Comparison of ENCODE assay signal across 1 cellular context in the genomic region with DNA sequence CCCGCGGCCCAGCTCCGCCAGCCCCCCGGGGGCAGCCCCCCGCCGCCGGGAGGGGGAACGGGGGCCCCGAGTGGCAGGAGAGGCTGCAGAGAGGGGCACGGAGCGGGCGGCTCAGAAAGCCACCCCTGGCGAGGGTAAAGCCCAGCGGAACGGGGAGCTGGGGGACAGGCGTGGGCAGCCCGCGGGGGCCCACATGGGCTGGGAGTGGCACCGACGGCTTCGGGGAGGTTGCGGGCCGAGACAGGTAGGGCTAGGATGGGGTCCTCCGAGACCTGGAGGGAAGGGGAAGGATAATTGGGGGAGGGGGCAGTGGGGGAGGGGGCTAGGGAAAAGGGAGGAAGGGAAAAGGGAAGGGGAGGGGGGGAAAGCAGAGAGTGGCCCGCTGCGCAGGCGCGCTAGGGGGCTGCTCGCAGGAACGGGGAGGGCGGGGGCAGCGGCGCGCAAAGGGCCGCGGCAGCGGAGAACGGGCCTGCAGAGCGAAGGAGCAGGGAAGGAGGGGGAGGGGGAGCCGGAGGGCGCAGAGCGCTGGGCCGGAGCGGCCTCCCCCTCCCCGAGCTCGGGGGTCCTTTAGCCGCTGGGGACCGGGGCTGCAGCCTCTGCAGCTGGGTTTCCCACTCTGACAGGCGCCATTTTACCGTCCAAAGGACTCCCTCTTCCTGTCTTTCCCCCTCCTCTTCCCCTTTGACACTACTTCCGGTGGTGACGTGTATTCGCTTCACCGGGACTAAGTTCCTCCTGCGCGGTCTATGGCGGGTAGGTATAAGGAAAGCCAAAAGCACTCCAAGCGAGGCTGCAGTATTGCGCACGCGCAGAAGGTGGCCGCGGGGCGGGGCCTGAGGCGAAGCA.
TF ChIP-seq lines count a peak whose summit lies in the region.

A gene (minus strand): TSS at position 405 of the 846 bp plus-strand sequence. CDS start 438 bp downstream, outside the sequence.

TF ChIP-seq in HepG2, 621 proteins besides CTCF, POLR2A, EP300 and RAD21 (continued from another document and continues in another):
- TF ChIP-seq, protein P1, sequence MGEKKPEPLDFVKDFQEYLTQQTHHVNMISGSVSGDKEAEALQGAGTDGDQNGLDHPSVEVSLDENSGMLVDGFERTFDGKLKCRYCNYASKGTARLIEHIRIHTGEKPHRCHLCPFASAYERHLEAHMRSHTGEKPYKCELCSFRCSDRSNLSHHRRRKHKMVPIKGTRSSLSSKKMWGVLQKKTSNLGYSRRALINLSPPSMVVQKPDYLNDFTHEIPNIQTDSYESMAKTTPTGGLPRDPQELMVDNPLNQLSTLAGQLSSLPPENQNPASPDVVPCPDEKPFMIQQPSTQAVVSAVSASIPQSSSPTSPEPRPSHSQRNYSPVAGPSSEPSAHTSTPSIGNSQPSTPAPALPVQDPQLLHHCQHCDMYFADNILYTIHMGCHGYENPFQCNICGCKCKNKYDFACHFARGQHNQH (CRISPR knock-in tag; IDR thresholded peaks at IDR 0.05): no peak
- TF ChIP-seq ZNF792 (CRISPR knock-in tag; IDR thresholded peaks at IDR 0.05) (no peak), GABPB1 (CRISPR knock-in tag; IDR thresholded peaks at IDR 0.05) (peak; percentile 92), ZNF629 (CRISPR knock-in tag; conservative IDR thresholded peaks at IDR 0.05) (no peak), ZBTB3 (CRISPR knock-in tag; IDR thresholded peaks at IDR 0.05; ENCODE audit: borderline replicate concordance, low read depth) (peak; percentile 33; the same call in 1 of the 2 replicates), ZFYVE20 (CRISPR knock-in tag; IDR thresholded peaks at IDR 0.05; ENCODE audit: borderline replicate concordance, low read depth) (no peak), ZNF598 (CRISPR knock-in tag; IDR thresholded peaks at IDR 0.05; ENCODE audit: borderline replicate concordance) (0 out of 2 replicates have a peak, but pooled peaks have one; percentile 8), CCAR2 (optimal IDR thresholded peaks at IDR 0.05; ENCODE audit: low read depth, low read length) (no peak), ZNF672 (CRISPR knock-in tag; IDR thresholded peaks at IDR 0.05) (no peak), ZFP82 (CRISPR knock-in tag; IDR thresholded peaks at IDR 0.05; ENCODE audit: borderline replicate concordance) (0 out of 2 replicates have a peak, but pooled peaks have one; percentile 43), BRD4 (CRISPR knock-in tag; IDR thresholded peaks at IDR 0.05) (no peak), ZC3H4 (CRISPR knock-in tag; IDR thresholded peaks at IDR 0.05; ENCODE audit: borderline replicate concordance) (0 out of 2 replicates have a peak, but pooled peaks have one; percentile 3), NR3C1 (CRISPR knock-in tag; IDR thresholded peaks at IDR 0.05) (no peak), PHF21A (CRISPR knock-in tag; IDR thresholded peaks at IDR 0.05) (0 out of 2 replicates have a peak, but pooled peaks have one; percentile 7), ZNF34 (CRISPR knock-in tag; IDR thresholded peaks at IDR 0.05; ENCODE audit: borderline replicate concordance) (peak; percentile 30), HNRNPLL (IDR thresholded peaks at IDR 0.05; ENCODE audit: low read depth, low read length, poor library complexity, severe bottlenecking) (peak; percentile 83), KLF12 (CRISPR knock-in tag; IDR thresholded peaks at IDR 0.05; ENCODE audit: borderline replicate concordance) (no peak; the same call in 1 of the 2 replicates), AGO1 (IDR thresholded peaks at IDR 0.05; ENCODE audit: low read depth, low read length, poor library complexity, severe bottlenecking) (no peak), GPN1 (CRISPR knock-in tag; IDR thresholded peaks at IDR 0.05; ENCODE audit: borderline replicate concordance) (no peak), KAT2B (IDR thresholded peaks at IDR 0.05; ENCODE audit: borderline replicate concordance, low read depth, low read length) (no peak), PLRG1 (conservative IDR thresholded peaks at IDR 0.05) (no peak), NR2F2 (IDR thresholded peaks at IDR 0.05; ENCODE audit: borderline replicate concordance, low read depth) (no peak), ERF (CRISPR knock-in tag; IDR thresholded peaks at IDR 0.05) (peak; percentile 39; the same call in 1 of the 2 replicates), ATF7-NPFF (CRISPR knock-in tag; IDR thresholded peaks at IDR 0.05; ENCODE audit: low read depth) (no peak; the same call in 1 of the 2 replicates), SMC3 (IDR thresholded peaks at IDR 0.05; ENCODE audit: low read length) (no peak), ZNF431 (CRISPR knock-in tag; IDR thresholded peaks at IDR 0.05; ENCODE audit: borderline replicate concordance, low read depth) (no peak)
- TF ChIP-seq, protein P2, sequence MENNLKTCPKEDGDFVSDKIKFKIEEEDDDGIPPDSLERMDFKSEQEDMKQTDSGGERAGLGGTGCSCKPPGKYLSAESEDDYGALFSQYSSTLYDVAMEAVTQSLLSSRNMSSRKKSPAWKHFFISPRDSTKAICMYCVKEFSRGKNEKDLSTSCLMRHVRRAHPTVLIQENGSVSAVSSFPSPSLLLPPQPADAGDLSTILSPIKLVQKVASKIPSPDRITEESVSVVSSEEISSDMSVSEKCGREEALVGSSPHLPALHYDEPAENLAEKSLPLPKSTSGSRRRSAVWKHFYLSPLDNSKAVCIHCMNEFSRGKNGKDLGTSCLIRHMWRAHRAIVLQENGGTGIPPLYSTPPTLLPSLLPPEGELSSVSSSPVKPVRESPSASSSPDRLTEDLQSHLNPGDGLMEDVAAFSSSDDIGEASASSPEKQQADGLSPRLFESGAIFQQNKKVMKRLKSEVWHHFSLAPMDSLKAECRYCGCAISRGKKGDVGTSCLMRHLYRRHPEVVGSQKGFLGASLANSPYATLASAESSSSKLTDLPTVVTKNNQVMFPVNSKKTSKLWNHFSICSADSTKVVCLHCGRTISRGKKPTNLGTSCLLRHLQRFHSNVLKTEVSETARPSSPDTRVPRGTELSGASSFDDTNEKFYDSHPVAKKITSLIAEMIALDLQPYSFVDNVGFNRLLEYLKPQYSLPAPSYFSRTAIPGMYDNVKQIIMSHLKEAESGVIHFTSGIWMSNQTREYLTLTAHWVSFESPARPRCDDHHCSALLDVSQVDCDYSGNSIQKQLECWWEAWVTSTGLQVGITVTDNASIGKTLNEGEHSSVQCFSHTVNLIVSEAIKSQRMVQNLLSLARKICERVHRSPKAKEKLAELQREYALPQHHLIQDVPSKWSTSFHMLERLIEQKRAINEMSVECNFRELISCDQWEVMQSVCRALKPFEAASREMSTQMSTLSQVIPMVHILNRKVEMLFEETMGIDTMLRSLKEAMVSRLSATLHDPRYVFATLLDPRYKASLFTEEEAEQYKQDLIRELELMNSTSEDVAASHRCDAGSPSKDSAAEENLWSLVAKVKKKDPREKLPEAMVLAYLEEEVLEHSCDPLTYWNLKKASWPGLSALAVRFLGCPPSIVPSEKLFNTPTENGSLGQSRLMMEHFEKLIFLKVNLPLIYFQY (CRISPR knock-in tag; IDR thresholded peaks at IDR 0.05; ENCODE audit: borderline replicate concordance): no peak
- TF ChIP-seq, protein P3, sequence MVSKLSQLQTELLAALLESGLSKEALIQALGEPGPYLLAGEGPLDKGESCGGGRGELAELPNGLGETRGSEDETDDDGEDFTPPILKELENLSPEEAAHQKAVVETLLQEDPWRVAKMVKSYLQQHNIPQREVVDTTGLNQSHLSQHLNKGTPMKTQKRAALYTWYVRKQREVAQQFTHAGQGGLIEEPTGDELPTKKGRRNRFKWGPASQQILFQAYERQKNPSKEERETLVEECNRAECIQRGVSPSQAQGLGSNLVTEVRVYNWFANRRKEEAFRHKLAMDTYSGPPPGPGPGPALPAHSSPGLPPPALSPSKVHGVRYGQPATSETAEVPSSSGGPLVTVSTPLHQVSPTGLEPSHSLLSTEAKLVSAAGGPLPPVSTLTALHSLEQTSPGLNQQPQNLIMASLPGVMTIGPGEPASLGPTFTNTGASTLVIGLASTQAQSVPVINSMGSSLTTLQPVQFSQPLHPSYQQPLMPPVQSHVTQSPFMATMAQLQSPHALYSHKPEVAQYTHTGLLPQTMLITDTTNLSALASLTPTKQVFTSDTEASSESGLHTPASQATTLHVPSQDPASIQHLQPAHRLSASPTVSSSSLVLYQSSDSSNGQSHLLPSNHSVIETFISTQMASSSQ (IDR thresholded peaks at IDR 0.05; ENCODE audit: low read depth): no peak
- TF ChIP-seq, protein P3 (CRISPR knock-in tag; IDR thresholded peaks at IDR 0.05; ENCODE audit: borderline replicate concordance): no peak
- TF ChIP-seq, protein P4, sequence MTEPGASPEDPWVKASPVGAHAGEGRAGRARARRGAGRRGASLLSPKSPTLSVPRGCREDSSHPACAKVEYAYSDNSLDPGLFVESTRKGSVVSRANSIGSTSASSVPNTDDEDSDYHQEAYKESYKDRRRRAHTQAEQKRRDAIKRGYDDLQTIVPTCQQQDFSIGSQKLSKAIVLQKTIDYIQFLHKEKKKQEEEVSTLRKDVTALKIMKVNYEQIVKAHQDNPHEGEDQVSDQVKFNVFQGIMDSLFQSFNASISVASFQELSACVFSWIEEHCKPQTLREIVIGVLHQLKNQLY (CRISPR knock-in tag; IDR thresholded peaks at IDR 0.05): peak; percentile 8
- TF ChIP-seq, protein P5, sequence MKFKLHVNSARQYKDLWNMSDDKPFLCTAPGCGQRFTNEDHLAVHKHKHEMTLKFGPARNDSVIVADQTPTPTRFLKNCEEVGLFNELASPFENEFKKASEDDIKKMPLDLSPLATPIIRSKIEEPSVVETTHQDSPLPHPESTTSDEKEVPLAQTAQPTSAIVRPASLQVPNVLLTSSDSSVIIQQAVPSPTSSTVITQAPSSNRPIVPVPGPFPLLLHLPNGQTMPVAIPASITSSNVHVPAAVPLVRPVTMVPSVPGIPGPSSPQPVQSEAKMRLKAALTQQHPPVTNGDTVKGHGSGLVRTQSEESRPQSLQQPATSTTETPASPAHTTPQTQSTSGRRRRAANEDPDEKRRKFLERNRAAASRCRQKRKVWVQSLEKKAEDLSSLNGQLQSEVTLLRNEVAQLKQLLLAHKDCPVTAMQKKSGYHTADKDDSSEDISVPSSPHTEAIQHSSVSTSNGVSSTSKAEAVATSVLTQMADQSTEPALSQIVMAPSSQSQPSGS (CRISPR knock-in tag; IDR thresholded peaks at IDR 0.05): no peak
- TF ChIP-seq, protein P6, sequence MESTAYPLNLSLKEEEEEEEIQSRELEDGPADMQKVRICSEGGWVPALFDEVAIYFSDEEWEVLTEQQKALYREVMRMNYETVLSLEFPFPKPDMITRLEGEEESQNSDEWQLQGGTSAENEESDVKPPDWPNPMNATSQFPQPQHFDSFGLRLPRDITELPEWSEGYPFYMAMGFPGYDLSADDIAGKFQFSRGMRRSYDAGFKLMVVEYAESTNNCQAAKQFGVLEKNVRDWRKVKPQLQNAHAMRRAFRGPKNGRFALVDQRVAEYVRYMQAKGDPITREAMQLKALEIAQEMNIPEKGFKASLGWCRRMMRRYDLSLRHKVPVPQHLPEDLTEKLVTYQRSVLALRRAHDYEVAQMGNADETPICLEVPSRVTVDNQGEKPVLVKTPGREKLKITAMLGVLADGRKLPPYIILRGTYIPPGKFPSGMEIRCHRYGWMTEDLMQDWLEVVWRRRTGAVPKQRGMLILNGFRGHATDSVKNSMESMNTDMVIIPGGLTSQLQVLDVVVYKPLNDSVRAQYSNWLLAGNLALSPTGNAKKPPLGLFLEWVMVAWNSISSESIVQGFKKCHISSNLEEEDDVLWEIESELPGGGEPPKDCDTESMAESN (CRISPR knock-in tag; conservative IDR thresholded peaks at IDR 0.05): 0 out of 2 replicates have a peak, but pooled peaks have one; percentile 14
- TF ChIP-seq, protein P7, sequence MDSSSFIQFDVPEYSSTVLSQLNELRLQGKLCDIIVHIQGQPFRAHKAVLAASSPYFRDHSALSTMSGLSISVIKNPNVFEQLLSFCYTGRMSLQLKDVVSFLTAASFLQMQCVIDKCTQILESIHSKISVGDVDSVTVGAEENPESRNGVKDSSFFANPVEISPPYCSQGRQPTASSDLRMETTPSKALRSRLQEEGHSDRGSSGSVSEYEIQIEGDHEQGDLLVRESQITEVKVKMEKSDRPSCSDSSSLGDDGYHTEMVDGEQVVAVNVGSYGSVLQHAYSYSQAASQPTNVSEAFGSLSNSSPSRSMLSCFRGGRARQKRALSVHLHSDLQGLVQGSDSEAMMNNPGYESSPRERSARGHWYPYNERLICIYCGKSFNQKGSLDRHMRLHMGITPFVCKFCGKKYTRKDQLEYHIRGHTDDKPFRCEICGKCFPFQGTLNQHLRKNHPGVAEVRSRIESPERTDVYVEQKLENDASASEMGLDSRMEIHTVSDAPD (CRISPR knock-in tag; IDR thresholded peaks at IDR 0.05): no peak
- TF ChIP-seq, protein P8, sequence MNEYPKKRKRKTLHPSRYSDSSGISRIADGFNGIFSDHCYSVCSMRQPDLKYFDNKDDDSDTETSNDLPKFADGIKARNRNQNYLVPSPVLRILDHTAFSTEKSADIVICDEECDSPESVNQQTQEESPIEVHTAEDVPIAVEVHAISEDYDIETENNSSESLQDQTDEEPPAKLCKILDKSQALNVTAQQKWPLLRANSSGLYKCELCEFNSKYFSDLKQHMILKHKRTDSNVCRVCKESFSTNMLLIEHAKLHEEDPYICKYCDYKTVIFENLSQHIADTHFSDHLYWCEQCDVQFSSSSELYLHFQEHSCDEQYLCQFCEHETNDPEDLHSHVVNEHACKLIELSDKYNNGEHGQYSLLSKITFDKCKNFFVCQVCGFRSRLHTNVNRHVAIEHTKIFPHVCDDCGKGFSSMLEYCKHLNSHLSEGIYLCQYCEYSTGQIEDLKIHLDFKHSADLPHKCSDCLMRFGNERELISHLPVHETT (CRISPR knock-in tag; conservative IDR thresholded peaks at IDR 0.05): no peak
- TF ChIP-seq, protein P9, sequence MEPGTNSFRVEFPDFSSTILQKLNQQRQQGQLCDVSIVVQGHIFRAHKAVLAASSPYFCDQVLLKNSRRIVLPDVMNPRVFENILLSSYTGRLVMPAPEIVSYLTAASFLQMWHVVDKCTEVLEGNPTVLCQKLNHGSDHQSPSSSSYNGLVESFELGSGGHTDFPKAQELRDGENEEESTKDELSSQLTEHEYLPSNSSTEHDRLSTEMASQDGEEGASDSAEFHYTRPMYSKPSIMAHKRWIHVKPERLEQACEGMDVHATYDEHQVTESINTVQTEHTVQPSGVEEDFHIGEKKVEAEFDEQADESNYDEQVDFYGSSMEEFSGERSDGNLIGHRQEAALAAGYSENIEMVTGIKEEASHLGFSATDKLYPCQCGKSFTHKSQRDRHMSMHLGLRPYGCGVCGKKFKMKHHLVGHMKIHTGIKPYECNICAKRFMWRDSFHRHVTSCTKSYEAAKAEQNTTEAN (CRISPR knock-in tag; conservative IDR thresholded peaks at IDR 0.05): no peak
